24 cellular contexts compared by ENCODE assay signal in the genomic region with DNA sequence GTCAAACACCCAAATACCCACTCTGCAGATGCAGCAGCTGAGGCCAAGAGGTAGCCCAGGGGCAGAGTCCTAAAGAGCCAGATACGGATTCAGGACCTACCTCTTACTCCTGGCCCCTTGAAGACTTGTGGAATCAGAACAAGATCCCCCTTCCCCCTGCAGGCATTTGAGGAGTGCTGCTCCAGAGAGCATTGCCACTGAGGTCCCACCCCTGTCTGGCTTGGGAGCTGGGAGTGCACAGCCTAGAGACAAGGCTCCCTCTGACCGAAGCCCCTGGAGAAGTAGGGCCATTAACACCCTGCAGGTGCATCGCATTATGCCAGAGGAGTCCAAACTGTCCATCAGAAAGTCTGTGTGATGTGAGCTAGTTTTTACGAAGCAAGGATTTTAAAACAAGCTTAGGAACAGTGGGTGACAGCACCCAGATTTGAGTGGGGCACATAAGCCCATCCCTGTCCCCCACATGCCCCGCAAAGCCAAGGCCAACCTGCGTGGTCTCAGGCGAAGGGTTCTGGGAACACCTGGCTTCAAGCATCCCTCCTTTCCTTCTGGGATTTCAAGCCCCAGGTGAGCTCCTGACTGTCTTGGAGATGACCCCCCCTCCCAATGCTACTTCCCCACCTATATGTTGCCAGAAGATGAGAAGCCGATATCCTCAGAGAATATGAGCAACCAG. TPM values are rescaled to one million over a fixed set of nuclear protein-coding genes. Genes with fewer than 3 reads are reported as not detected.
DNase-seq lines count a peak whose midpoint lies in the region; ATAC-seq and TF ChIP-seq lines count a peak whose summit lies in the region.
"Had no signal": no experiment of that assay in that cellular context is flagged by ENCODE, and none has a peak within 500 bp of the region (broad histone marks: within the 10 kb centered on the region; RNA-seq: fewer than 3 reads in every experiment).

No MANE protein-coding gene starts in this region.

- no peak overlapping the region for H2AK5ac ChIP-seq in neuronal stem cell (ENCODE audit: low read depth, low read length)

- H3K36me3 Mint-ChIP-seq in IgD-negative memory B cell: peaks cover 7% of the 10 kb centered on the region
- no peaks in the 10 kb centered on the region for H3K36me3 Mint-ChIP-seq in natural killer cell treated with Interleukin-12 subunit alpha and Interleukin-12 subunit beta and Interleukin-15 and Interleukin-18, amount 100 ng/mL, for 72 hours

- no peaks in the 10 kb centered on the region for H3K4me1 ChIP-seq in neuronal stem cell (ENCODE audit: control insufficient read depth in 2 of 2, insufficient read depth in 1 of 2, low read depth in 1 of 2, low read length in 2 of 2)
- no peaks in the 10 kb centered on the region for H3K4me1 ChIP-seq in lower lobe of right lung
- H3K4me1 ChIP-seq: A549, HAP-1 had no signal

- no peak overlapping the region for H3K9ac ChIP-seq in neuronal stem cell (ENCODE audit: low read depth, low read length, poor library complexity)
- H3K9ac ChIP-seq: BLaER1 treated with 17β-estradiol and CSF1 and Interleukin-3, amounts not matched to agents 10 nM and 100 nM had no signal

- intact Hi-C loops in lower lobe of right lung (cut with DNase I): no loop called here

- no peak overlapping the region for H2BK15ac ChIP-seq in neuronal stem cell (ENCODE audit: low read length)

- no peak overlapping the region for H3K4me2 ChIP-seq in neuronal stem cell (ENCODE audit: insufficient read depth, low read length, poor library complexity, severe bottlenecking)
- H3K4me2 ChIP-seq: A549; BLaER1 treated with 17β-estradiol and CSF1 and Interleukin-3, amounts not matched to agents 10 nM and 100 nM had no signal

- peak overlapping the region; percentile 38 for H3K14ac ChIP-seq in neuronal stem cell (ENCODE audit: low read length)

- ATAC-seq in natural killer cell treated with Interleukin-12 subunit alpha and Interleukin-12 subunit beta and Interleukin-15 and Interleukin-18, amount 100 ng/mL, for 72 hours: no peak
- no peak for ATAC-seq in lower lobe of right lung
- no peak for ATAC-seq in HG03378 (IDR thresholded peaks at IDR 0.05; ENCODE audit: unreplicated experiment)
- ATAC-seq: PC-3 had no signal

- H2BK12ac ChIP-seq in neuronal stem cell (ENCODE audit: low read length): no peak overlapping the region

- H3K27me3 ChIP-seq in neuronal stem cell (ENCODE audit: control insufficient read depth in 3 of 3, insufficient read depth in 3 of 3, low read depth in 1 of 3, low read length in 3 of 3): peaks cover 0 to 27% (median 2%) of the 10 kb centered on the region in 3 experiments
- H3K27me3 ChIP-seq in lower lobe of right lung (ENCODE audit: low read depth): no peaks in the 10 kb centered on the region
- H3K27me3 ChIP-seq: BLaER1 treated with 17β-estradiol and CSF1 and Interleukin-3, amounts not matched to agents 10 nM and 100 nM had no signal

- H3K4me3 Mint-ChIP-seq in IgD-negative memory B cell: no peak overlapping the region
- no peak overlapping the region for H3K4me3 Mint-ChIP-seq in natural killer cell treated with Interleukin-12 subunit alpha and Interleukin-12 subunit beta and Interleukin-15 and Interleukin-18, amount 100 ng/mL, for 72 hours
- H3K4me3 Mint-ChIP-seq: CD4-positive, alpha-beta T cell; HFFc6 had no signal

- no peak overlapping the region for H3K4ac ChIP-seq in neuronal stem cell (ENCODE audit: low read length)

- WGBS in neuronal stem cell (ENCODE audit: extremely low coverage in 2 of 2, insufficient read length in 2 of 2, insufficient replicate concordance in 1 of 2), 2 donors: no CpG with 5 or more reads among the region's 8 CpGs

- no peak overlapping the region for H2BK120ac ChIP-seq in neuronal stem cell (ENCODE audit: low read depth, low read length)

- no peak overlapping the region for H2AFZ ChIP-seq in neuronal stem cell (ENCODE audit: low read length)

- H2BK5ac ChIP-seq in neuronal stem cell (ENCODE audit: low read length): no peak overlapping the region

- no peak overlapping the region for H4K8ac ChIP-seq in neuronal stem cell (ENCODE audit: low read depth, low read length)

- peak overlapping the region in 2 of 3 donors; percentile 34 to 50 for H3K27ac Mint-ChIP-seq in IgD-negative memory B cell
- no peak overlapping the region for H3K27ac Mint-ChIP-seq in natural killer cell treated with Interleukin-12 subunit alpha and Interleukin-12 subunit beta and Interleukin-15 and Interleukin-18, amount 100 ng/mL, for 72 hours
- H3K27ac Mint-ChIP-seq: CD4-positive, alpha-beta T cell; HFFc6 had no signal

- TF ChIP-seq CTCF in lower lobe of right lung (IDR thresholded peaks at IDR 0.05): no peak

- DNase-seq in iPS-NIHi7 (ENCODE audit: extremely low spot score) (peak; percentile 7), neuronal stem cell (ENCODE audit: low spot score) (no peak), lower lobe of right lung (no peak)
- peak; percentile 16 for DNase-seq in stimulated activated CD8-positive, alpha-beta memory T cell treated with anti-CD3 and anti-CD28 coated beads, Interleukin-4, amount 100 ng/mL, for 48 hours
- DNase-seq in natural killer cell treated with Interleukin-12 subunit alpha and Interleukin-12 subunit beta and Interleukin-15 and Interleukin-18, amount 100 ng/mL, for 72 hours (ENCODE audit: low spot score): no peak
- DNase-seq: AML-193; CD4-positive, alpha-beta T cell; GOT3; HFFc6; KBM-7; MV-4-11; NCI-H1105; NCI-H1436 treated with DMSO at 0.1 percent for 48 hours; NCI-H1930; NCI-H2107; NCI-H446; NCI-H524 treated with DMSO at 0.1 percent for 48 hours; NCI-H774; PC-3 had no signal

- H3K27ac ChIP-seq in neuronal stem cell (replicated peaks; ENCODE audit: low read length) (no peak overlapping the region), lower lobe of right lung (no peak overlapping the region)
- H3K27ac ChIP-seq: A549; BLaER1 treated with 17β-estradiol and CSF1 and Interleukin-3, amounts not matched to agents 10 nM and 100 nM had no signal

- no peaks in the 10 kb centered on the region for H3K27me3 Mint-ChIP-seq in IgD-negative memory B cell
- H3K27me3 Mint-ChIP-seq in natural killer cell treated with Interleukin-12 subunit alpha and Interleukin-12 subunit beta and Interleukin-15 and Interleukin-18, amount 100 ng/mL, for 72 hours: no peaks in the 10 kb centered on the region
- H3K27me3 Mint-ChIP-seq: CD4-positive, alpha-beta T cell had no signal

- no peak overlapping the region for H4K91ac ChIP-seq in neuronal stem cell (ENCODE audit: low read depth, low read length, poor library complexity)

- peaks cover 0 to 5% (median 3%) of the 10 kb centered on the region in 3 donors for H3K4me1 Mint-ChIP-seq in IgD-negative memory B cell
- no peaks in the 10 kb centered on the region for H3K4me1 Mint-ChIP-seq in natural killer cell treated with Interleukin-12 subunit alpha and Interleukin-12 subunit beta and Interleukin-15 and Interleukin-18, amount 100 ng/mL, for 72 hours (ENCODE audit: low read depth in 2 of 2)

- H3K36me3 ChIP-seq in neuronal stem cell (replicated peaks in 1 of 2; ENCODE audit: control insufficient read depth in 2 of 2, insufficient read depth in 2 of 2, low read length in 2 of 2): no peaks in the 10 kb centered on the region
- H3K36me3 ChIP-seq in lower lobe of right lung: peaks cover 55% of the 10 kb centered on the region
- H3K36me3 ChIP-seq: BLaER1 treated with 17β-estradiol and CSF1 and Interleukin-3, amounts not matched to agents 10 nM and 100 nM; HAP-1 had no signal

- H3K23ac ChIP-seq in neuronal stem cell (ENCODE audit: low read depth, low read length, poor library complexity): no peak overlapping the region

- H3K18ac ChIP-seq in neuronal stem cell (ENCODE audit: low read length): no peak overlapping the region

- H3K9me3 Mint-ChIP-seq in IgD-negative memory B cell: no peaks in the 10 kb centered on the region
- H3K9me3 Mint-ChIP-seq in natural killer cell treated with Interleukin-12 subunit alpha and Interleukin-12 subunit beta and Interleukin-15 and Interleukin-18, amount 100 ng/mL, for 72 hours: no peaks in the 10 kb centered on the region
- H3K9me3 Mint-ChIP-seq: CD4-positive, alpha-beta T cell; HFFc6 had no signal

- H3K9me3 ChIP-seq in neuronal stem cell (replicated peaks in 1 of 2; ENCODE audit: control insufficient read depth in 2 of 2, insufficient read depth in 1 of 2, low read depth in 1 of 2, low read length in 2 of 2) (no peaks in the 10 kb centered on the region), lower lobe of right lung (no peaks in the 10 kb centered on the region)
- H3K9me3 ChIP-seq: A549; BLaER1 treated with 17β-estradiol and CSF1 and Interleukin-3, amounts not matched to agents 10 nM and 100 nM; HAP-1 had no signal

- H3K79me1 ChIP-seq in neuronal stem cell (ENCODE audit: low read depth, low read length): peaks cover 3% of the 10 kb centered on the region

- no peak overlapping the region for H3K4me3 ChIP-seq in neuronal stem cell (ENCODE audit: low read length in 2 of 2)
- H3K4me3 ChIP-seq in lower lobe of right lung: no peak overlapping the region
- H3K4me3 ChIP-seq: A549; BLaER1 treated with 17β-estradiol and CSF1 and Interleukin-3, amounts not matched to agents 10 nM and 100 nM; HAP-1 had no signal

RNA-seq across cellular contexts. Expression of a gene that starts 48.4 kb away (rescaled TPM):
- 65.6 TPM for polyA plus RNA-seq in IgD-negative memory B cell
- polyA plus RNA-seq in neuronal stem cell (2013, experiment 1 of 2): 19.9 TPM
- 20.1 TPM for polyA plus RNA-seq in neuronal stem cell (2013, experiment 2 of 2)
- total RNA-seq in natural killer cell treated with Interleukin-12 subunit alpha and Interleukin-12 subunit beta and Interleukin-15 and Interleukin-18, amount 100 ng/mL, for 72 hours: 10 to 100 TPM; 38.1 to 40.5 TPM
- total RNA-seq in lower lobe of right lung: 32.0 TPM

RNA-seq across cellular contexts. Expression of a gene that starts 55.3 kb away (rescaled TPM):
- polyA plus RNA-seq in IgD-negative memory B cell: 17.0 TPM
- polyA plus RNA-seq in neuronal stem cell (2013, experiment 1 of 2): 0.14 TPM
- 0.04 TPM for polyA plus RNA-seq in neuronal stem cell (2013, experiment 2 of 2)
- under 1 TPM in 1 of 2 donors, not detected in 1; 0.14 TPM for total RNA-seq in natural killer cell treated with Interleukin-12 subunit alpha and Interleukin-12 subunit beta and Interleukin-15 and Interleukin-18, amount 100 ng/mL, for 72 hours
- total RNA-seq in lower lobe of right lung: 36.2 TPM

Comparison
In these comparisons a context has a peak if more than half of its experiments do, and no peak if none do; other contexts are left out.
1. H3K27ac Mint-ChIP-seq: peak in IgD-negative memory B cell (2 of 3); none in natural killer cell treated with Interleukin-12 subunit alpha and Interleukin-12 subunit beta and Interleukin-15 and Interleukin-18, amount 100 ng/mL, for 72 hours (0 of 2).
2. DNase-seq: peak in iPS-NIHi7 (single experiment) and stimulated activated CD8-positive, alpha-beta memory T cell treated with anti-CD3 and anti-CD28 coated beads, Interleukin-4, amount 100 ng/mL, for 48 hours (single experiment); none in neuronal stem cell (single experiment), natural killer cell treated with Interleukin-12 subunit alpha and Interleukin-12 subunit beta and Interleukin-15 and Interleukin-18, amount 100 ng/mL, for 72 hours (single experiment) and lower lobe of right lung (single experiment).
3. RNA of a gene that starts 55.3 kb away (total RNA-seq): 36.2 TPM in lower lobe of right lung (single experiment); 0.14 TPM in natural killer cell treated with Interleukin-12 subunit alpha and Interleukin-12 subunit beta and Interleukin-15 and Interleukin-18, amount 100 ng/mL, for 72 hours; every median in the first group is over 10 times any median in the second.